In the genomic region with DNA sequence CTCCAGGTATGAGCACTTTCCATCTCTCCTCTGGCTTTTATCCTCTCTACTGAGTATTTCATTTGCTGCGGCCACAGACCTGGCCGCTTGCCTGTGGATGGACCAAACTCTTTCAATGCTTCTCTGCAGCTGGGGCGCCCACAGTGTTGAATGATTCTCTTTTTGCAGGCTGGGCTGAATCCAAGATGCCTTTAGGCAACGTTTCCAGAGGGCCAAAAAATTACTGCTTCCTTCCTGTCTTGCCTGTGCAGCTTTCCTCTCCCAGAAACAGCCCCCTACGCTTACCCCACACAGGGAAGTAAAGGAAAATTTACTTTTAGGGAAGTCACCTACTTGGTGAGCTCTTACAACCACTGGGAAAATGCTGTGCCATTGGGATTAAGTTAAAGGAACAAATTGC, we compare ENCODE assay signal across 17 cellular contexts. TPM values are rescaled to one million over a fixed set of nuclear protein-coding genes. Genes with fewer than 3 reads are reported as not detected.
DNase-seq lines count a peak whose midpoint lies in the region; ATAC-seq and TF ChIP-seq lines count a peak whose summit lies in the region.
"Had no signal": no experiment of that assay in that cellular context is flagged by ENCODE, and none has a peak within 500 bp of the region (broad histone marks: within the 10 kb centered on the region; RNA-seq: fewer than 3 reads in every experiment).

No MANE protein-coding gene starts in this region.

- no peak overlapping the region for H3K27ac ChIP-seq in gastrocnemius medialis
- H3K27ac ChIP-seq: colonic mucosa, thyroid gland had no signal

- no peaks in the 10 kb centered on the region for H3K9me3 ChIP-seq in gastrocnemius medialis
- no peaks in the 10 kb centered on the region for H3K9me3 ChIP-seq in T-helper 17 cell (ENCODE audit: control insufficient read depth, low read length, poor library complexity, severe bottlenecking)
- H3K9me3 ChIP-seq: colonic mucosa, thyroid gland had no signal

- no peaks in the 10 kb centered on the region for H3K36me3 ChIP-seq in gastrocnemius medialis
- H3K36me3 ChIP-seq: colonic mucosa, thyroid gland had no signal

- TF ChIP-seq POLR2A in gastrocnemius medialis (IDR thresholded peaks at IDR 0.05): no peak

- DNase-seq in KBM-7 (peak; percentile 36), anterior cingulate cortex (lab: John Stamatoyannopoulos, UW) (peak in 52 of 58 donors; percentile 8 to 78 (median 49)), hippocampal formation (lab: John Stamatoyannopoulos, UW) (peak; percentile 58 to 64), gastrocnemius medialis (peak; percentile 23 to 38), posterior vena cava (ENCODE audit: low spot score) (no peak), T-helper 17 cell (no peak), cerebellar nuclear complex (lab: John Stamatoyannopoulos, UW) (no peak)
- DNase-seq: activated CD4-positive, alpha-beta T cell treated with anti-CD3 and anti-CD28 coated beads, Interleukin-2, amount 50 U/mL, for 48 hours; activated naive CD4-positive, alpha-beta T cell treated with Interleukin-2 at 50 U/mL for 16 hours; activated T-cell treated with anti-CD3 and anti-CD28 coated beads, Interleukin-2, amount 50 U/mL, for 1 hour; colonic mucosa; NCI-H1417 treated with DMSO at 0.1 percent for 48 hours; NCI-H524 treated with DMSO at 0.1 percent for 48 hours; stimulated activated CD4-positive, alpha-beta T cell treated with anti-CD3 and anti-CD28 coated beads, Interleukin-15, amount 100 ng/mL, for 24 hours; thyroid gland had no signal

- H3K27me3 Mint-ChIP-seq in T-helper 17 cell: peaks cover 18% of the 10 kb centered on the region

- peaks cover 4% of the 10 kb centered on the region for H3K36me3 Mint-ChIP-seq in T-helper 17 cell (ENCODE audit: low read depth)
- H3K36me3 Mint-ChIP-seq: mesothelial cell of epicardium had no signal

- H3K27me3 ChIP-seq in gastrocnemius medialis: no peaks in the 10 kb centered on the region
- H3K27me3 ChIP-seq: colonic mucosa, thyroid gland had no signal

- ATAC-seq in gastrocnemius medialis (no peak), T-helper 17 cell (no peak)

- in situ Hi-C loops in KBM-7 (cut with MboI; ENCODE audit: low pct_unique_long_range_greater_than_20kb, low sequenced_read_pairs): no loop called here
- in situ Hi-C loops in gastrocnemius medialis (cut with MboI; ENCODE audit: low sequenced_read_pairs in 4 of 4): no loop called here

- H3K4me1 Mint-ChIP-seq in T-helper 17 cell: no peaks in the 10 kb centered on the region

- intact Hi-C loops in gastrocnemius medialis (cut with DNase I; ENCODE audit: low total_unique reads): no loop called here
- intact Hi-C loops in posterior vena cava (cut with DNase I): no loop called here

- no peak for TF ChIP-seq CTCF in gastrocnemius medialis (IDR thresholded peaks at IDR 0.05 in 4 of 5, conservative IDR thresholded peaks at IDR 0.05 in 1 of 5)

- no peak overlapping the region for H3K4me3 ChIP-seq in gastrocnemius medialis
- H3K4me3 ChIP-seq: colonic mucosa, thyroid gland had no signal

- peaks cover 37 to 38% of the 10 kb centered on the region in 2 donors for H3K4me1 ChIP-seq in gastrocnemius medialis
- H3K4me1 ChIP-seq: colonic mucosa, thyroid gland had no signal

- H3K4me3 Mint-ChIP-seq in T-helper 17 cell: no peak overlapping the region
- H3K4me3 Mint-ChIP-seq: mesothelial cell of epicardium, neural crest cell had no signal

- no peak overlapping the region for H3K27ac Mint-ChIP-seq in T-helper 17 cell
- H3K27ac Mint-ChIP-seq: mesothelial cell of epicardium had no signal

RNA-seq across cellular contexts. Expression of gene JDP2, which starts 55.6 kb away (rescaled TPM):
- total RNA-seq in gastrocnemius medialis: 10 to 100 TPM; 17.3 to 80.2 (median 31.7) TPM
- total RNA-seq in posterior vena cava: 10 to 100 TPM; 44.2 to 54.8 TPM
- 1 to 10 TPM in 1 of 2 donors, under 1 TPM in 1; 0.86 to 1.4 TPM for total RNA-seq in T-helper 17 cell

Comparison
In these comparisons a context has a peak if more than half of its experiments do, and no peak if none do; other contexts are left out.
1. DNase-seq: peak in KBM-7 (single experiment), anterior cingulate cortex (52 of 58), hippocampal formation (2 of 2) and gastrocnemius medialis (2 of 2); none in posterior vena cava (single experiment), T-helper 17 cell (0 of 3) and cerebellar nuclear complex (0 of 2).
2. RNA of gene JDP2, which starts 55.6 kb away (total RNA-seq): 44.2 to 54.8 TPM in posterior vena cava and 17.3 to 80.2 TPM in gastrocnemius medialis; 0.86 to 1.4 TPM in T-helper 17 cell; every median in the first group is over 4 times any median in the second.